ENCODE assay signal across 12 cellular contexts in genomic region chr13:44974056-44974798, GRCh38. TPM values are rescaled to one million over a fixed set of nuclear protein-coding genes. Genes with fewer than 3 reads are reported as not detected.
DNase-seq lines count a peak whose midpoint lies in the region; ATAC-seq, FAIRE-seq and TF ChIP-seq lines count a peak whose summit lies in the region.
"Had no signal": no experiment of that assay in that cellular context is flagged by ENCODE, and none has a peak within 500 bp of the region (broad histone marks: within the 10 kb centered on the region; RNA-seq: fewer than 3 reads in every experiment).

No MANE protein-coding gene starts in this region.

- no peaks in the 10 kb centered on the region for H3K9me3 ChIP-seq in Caco-2
- H3K9me3 ChIP-seq: upper lobe of left lung had no signal

- H3K36me3 Mint-ChIP-seq in activated CD4-positive, alpha-beta T cell treated with anti-CD3 and anti-CD28 coated beads, Interleukin-2, amount 10 ng/mL, durations not matched to agents 24 days and 14 days (ENCODE audit: low read depth), result peaks cover 21% of the 10 kb centered on the region
- peaks cover 26% of the 10 kb centered on the region for H3K36me3 Mint-ChIP-seq in Caco-2 (ENCODE audit: insufficient read depth, unreplicated experiment)

- peaks cover 2% of the 10 kb centered on the region for H3K36me3 ChIP-seq in bronchial epithelial cell (ENCODE audit: control insufficient read depth, insufficient read depth, low read length)
- H3K36me3 ChIP-seq in Caco-2 (ENCODE audit: control insufficient read depth, insufficient read depth, low read length), result peaks cover 3% of the 10 kb centered on the region; the same call in 1 of the 2 replicates

- intact Hi-C loops in activated CD4-positive, alpha-beta T cell treated with anti-CD3 and anti-CD28 coated beads, Interleukin-2, amount 10 ng/mL, durations not matched to agents 24 days and 14 days (cut with micrococcal nuclease), result loop anchor here (10.0 kb wide), 1 partner anchor 1069 kb away; no protein-coding TSS in a partner anchor
- intact Hi-C loops in Caco-2 (cut with micrococcal nuclease; ENCODE audit: unreplicated experiment), result loop anchor here (10.0 kb wide), 2 partner anchors 159 to 399 kb away; partner anchors contain the start of gene TSC22D1

- peaks cover 14% of the 10 kb centered on the region for H3K4me1 ChIP-seq in Caco-2
- H3K4me1 ChIP-seq: foreskin keratinocyte had no signal

- H3K4me1 Mint-ChIP-seq in activated CD4-positive, alpha-beta T cell treated with anti-CD3 and anti-CD28 coated beads, Interleukin-2, amount 10 ng/mL, durations not matched to agents 24 days and 14 days, result no peaks in the 10 kb centered on the region
- H3K4me1 Mint-ChIP-seq in Caco-2 (ENCODE audit: low read depth, unreplicated experiment), result no peaks in the 10 kb centered on the region

- H3K27me3 Mint-ChIP-seq in activated CD4-positive, alpha-beta T cell treated with anti-CD3 and anti-CD28 coated beads, Interleukin-2, amount 10 ng/mL, durations not matched to agents 24 days and 14 days, result no peaks in the 10 kb centered on the region
- H3K27me3 Mint-ChIP-seq in Caco-2 (ENCODE audit: insufficient read depth, unreplicated experiment), result no peaks in the 10 kb centered on the region

- POLR2A ChIA-PET in Caco-2 (lab: Charles Lee), result interaction anchor here (0.6 kb wide), 1 partner anchor 334 kb away, joined by 3 read pairs; no protein-coding TSS in a partner anchor

- ATAC-seq in HG03342 (IDR thresholded peaks at IDR 0.05; ENCODE audit: unreplicated experiment) (peak; percentile 58), HG03039 (IDR thresholded peaks at IDR 0.05; ENCODE audit: unreplicated experiment) (no peak)
- ATAC-seq: foreskin keratinocyte had no signal

- FAIRE-seq in bronchial epithelial cell (lab: Jason Lieb, UNC), result no peak

- CTCF ChIA-PET in Caco-2 (lab: Charles Lee), result interaction anchor here (1.5 kb wide), 1 partner anchor 56 kb away, joined by 3 read pairs; no protein-coding TSS in a partner anchor

- DNase-seq in activated CD4-positive, alpha-beta T cell treated with anti-CD3 and anti-CD28 coated beads, Interleukin-2, amount 10 ng/mL, durations not matched to agents 24 days and 14 days, result peak; percentile 50
- DNase-seq in activated CD4-positive, alpha-beta T cell treated with anti-CD3 and anti-CD28 coated beads for 4 hours, result no peak
- peak; percentile 38 for DNase-seq in bronchial epithelial cell (ENCODE audit: low read depth)
- peak; percentile 20 for DNase-seq in superior temporal gyrus (ENCODE audit: extremely low spot score)
- DNase-seq in SK-N-DZ (ENCODE audit: low spot score), result no peak
- DNase-seq in Caco-2, result no peak
- DNase-seq: foreskin keratinocyte, NCI-H748 treated with DMSO at 0.1 percent for 48 hours had no signal

- no peaks in the 10 kb centered on the region for H3K9me3 Mint-ChIP-seq in activated CD4-positive, alpha-beta T cell treated with anti-CD3 and anti-CD28 coated beads, Interleukin-2, amount 10 ng/mL, durations not matched to agents 24 days and 14 days
- no peaks in the 10 kb centered on the region for H3K9me3 Mint-ChIP-seq in Caco-2 (ENCODE audit: unreplicated experiment)
- H3K9me3 Mint-ChIP-seq: activated T-helper 1 cell treated with anti-CD3 and anti-CD28 coated beads, Interleukin-12 subunit alpha, Interleukin-12 subunit beta, Interleukin-2, Interleukin-4 antibody, amounts not matched to agents 30 ng/mL and 10 ng/mL and 1 ng/mL, durations not matched to agents 14 hours and 24 hours and 36 hours had no signal

- H3K4me3 Mint-ChIP-seq in activated CD4-positive, alpha-beta T cell treated with anti-CD3 and anti-CD28 coated beads, Interleukin-2, amount 10 ng/mL, durations not matched to agents 24 days and 14 days, result no peak overlapping the region
- no peak overlapping the region for H3K4me3 Mint-ChIP-seq in Caco-2 (ENCODE audit: unreplicated experiment)
- H3K4me3 Mint-ChIP-seq: activated T-helper 1 cell treated with anti-CD3 and anti-CD28 coated beads, Interleukin-12 subunit alpha, Interleukin-12 subunit beta, Interleukin-2, Interleukin-4 antibody, amounts not matched to agents 30 ng/mL and 10 ng/mL and 1 ng/mL, durations not matched to agents 14 hours and 24 hours and 36 hours had no signal

- BruUV-seq in Caco-2 (replicated peaks; lab: Mats Ljungman, UMichigan), result no TSS peak

- H3K27me3 ChIP-seq in bronchial epithelial cell (ENCODE audit: control insufficient read depth, insufficient read depth, low read length) (no peaks in the 10 kb centered on the region), Caco-2 (replicated peaks; ENCODE audit: control insufficient read depth, insufficient read depth, low read length) (no peaks in the 10 kb centered on the region)
- H3K27me3 ChIP-seq: foreskin keratinocyte, upper lobe of left lung had no signal

- no peak for TF ChIP-seq CTCF in bronchial epithelial cell (IDR thresholded peaks at IDR 0.05; ENCODE audit: insufficient read depth, low read length, severe bottlenecking)
- no peak for TF ChIP-seq CTCF in Caco-2 (IDR thresholded peaks at IDR 0.05; ENCODE audit: insufficient read depth in 1 of 2, low read depth in 1 of 2, low read length in 1 of 2, severe bottlenecking in 1 of 2, unreplicated experiment in 1 of 2)

- H3K4me3 ChIP-seq in bronchial epithelial cell (ENCODE audit: low read depth, low read length) (no peak overlapping the region), Caco-2 (ENCODE audit: low read depth, low read length) (no peak overlapping the region)
- H3K4me3 ChIP-seq: upper lobe of left lung had no signal

- no peak overlapping the region for H3K27ac Mint-ChIP-seq in activated CD4-positive, alpha-beta T cell treated with anti-CD3 and anti-CD28 coated beads, Interleukin-2, amount 10 ng/mL, durations not matched to agents 24 days and 14 days
- H3K27ac Mint-ChIP-seq in Caco-2 (ENCODE audit: unreplicated experiment), result no peak overlapping the region
- H3K27ac Mint-ChIP-seq: activated T-helper 1 cell treated with anti-CD3 and anti-CD28 coated beads, Interleukin-12 subunit alpha, Interleukin-12 subunit beta, Interleukin-2, Interleukin-4 antibody, amounts not matched to agents 30 ng/mL and 10 ng/mL and 1 ng/mL, durations not matched to agents 14 hours and 24 hours and 36 hours had no signal

RNA-seq across cellular contexts. Expression of gene NUFIP1, which starts 15.0 kb away (rescaled TPM):
- 13.3 and 13.8 TPM in 2 replicates for total RNA-seq in activated CD4-positive, alpha-beta T cell treated with anti-CD3 and anti-CD28 coated beads, Interleukin-2, amount 10 ng/mL, durations not matched to agents 24 days and 14 days
- total RNA-seq in bronchial epithelial cell (2.6 and 3.2 TPM in 2 replicates), Caco-2 (2022) (15.2 and 15.4 TPM in 2 replicates)
- polyA plus RNA-seq in SK-N-DZ (2014; cell fraction: cytosol; rRNA removed), result 8.3 and 8.8 TPM in 2 replicates
- polyA plus RNA-seq in SK-N-DZ (2014; cell fraction: nucleus; rRNA removed), result 4.3 and 5.7 TPM in 2 replicates

RNA-seq across cellular contexts. Expression of gene GPALPP1, which starts 15.1 kb away (rescaled TPM):
- 29.1 and 32.3 TPM in 2 replicates for total RNA-seq in activated CD4-positive, alpha-beta T cell treated with anti-CD3 and anti-CD28 coated beads, Interleukin-2, amount 10 ng/mL, durations not matched to agents 24 days and 14 days
- total RNA-seq in bronchial epithelial cell, result 16.1 and 23.7 TPM in 2 replicates
- polyA plus RNA-seq in SK-N-DZ (2014; cell fraction: cytosol; rRNA removed), result 36.0 and 48.6 TPM in 2 replicates
- 51.3 and 60.7 TPM in 2 replicates for polyA plus RNA-seq in SK-N-DZ (2014; cell fraction: nucleus; rRNA removed)
- 32.2 and 36.2 TPM in 2 replicates for total RNA-seq in Caco-2 (2022)

Comparison
In these comparisons a context has a peak if more than half of its experiments do, and no peak if none do; other contexts are left out.
1. DNase-seq: peak in activated CD4-positive, alpha-beta T cell treated with anti-CD3 and anti-CD28 coated beads, Interleukin-2, amount 10 ng/mL, durations not matched to agents 24 days and 14 days (single experiment), bronchial epithelial cell (single experiment) and superior temporal gyrus (single experiment); none in activated CD4-positive, alpha-beta T cell treated with anti-CD3 and anti-CD28 coated beads for 4 hours (0 of 2), SK-N-DZ (single experiment) and Caco-2 (0 of 2).